Comparison of ENCODE assay signal across 8 cellular contexts in genomic region chr17:74757502-74757901, GRCh38. TPM values are rescaled to one million over a fixed set of nuclear protein-coding genes. Genes with fewer than 3 reads are reported as not detected.
DNase-seq lines count a peak whose midpoint lies in the region; ATAC-seq and TF ChIP-seq lines count a peak whose summit lies in the region.

No MANE protein-coding gene starts in this region.

- ATAC-seq in GM23338 (no peak), gastroesophageal sphincter (no peak), HG02678 (IDR thresholded peaks at IDR 0.05; ENCODE audit: unreplicated experiment) (no peak), HG02759 (IDR thresholded peaks at IDR 0.05; ENCODE audit: unreplicated experiment) (no peak)

- H2AFZ ChIP-seq in GM23338: no peak overlapping the region

- DNase-seq in GM23338 (ENCODE audit: low spot score) (no peak), RWPE1 (ENCODE audit: low spot score) (no peak), retinal pigment epithelial cell (ENCODE audit: low read depth) (no peak), H7 (no peak)
- no peak for DNase-seq in stimulated activated naive CD4-positive, alpha-beta T cell treated with Interleukin-2 at 50 U/mL for 16 hours (lab: John Stamatoyannopoulos, UW)

- H4K20me1 ChIP-seq in GM23338 (replicated peaks; ENCODE audit: insufficient read depth): peaks cover 55% of the 10 kb centered on the region

- no peaks in the 10 kb centered on the region for H3F3A ChIP-seq in GM23338 (replicated peaks; ENCODE audit: low read depth)

- no peaks in the 10 kb centered on the region for H3K9me2 ChIP-seq in GM23338 (ENCODE audit: insufficient read depth)

- no peak overlapping the region; the same call in 1 of the 2 replicates for H3K27ac Mint-ChIP-seq in GM23338

- H3K4me1 ChIP-seq in GM23338 (ENCODE audit: insufficient read depth): peaks cover 41% of the 10 kb centered on the region
- H3K4me1 ChIP-seq in gastroesophageal sphincter: peaks cover 0 to 54% (median 24%) of the 10 kb centered on the region in 3 donors

- H3K9me3 ChIP-seq in gastroesophageal sphincter: no peaks in the 10 kb centered on the region

- CTCF ChIA-PET in RWPE1 (lab: Yijun Ruan, JAX): interaction anchor here (4.4 to 5.5 kb wide), 2 partner anchors 12 to 13 kb away, joined by 36 to 41 read pairs; no protein-coding TSS in a partner anchor

- peaks cover 5% of the 10 kb centered on the region; the same call in 2 of the 3 replicates for H3K36me3 Mint-ChIP-seq in GM23338 (ENCODE audit: low read depth)

- no peaks in the 10 kb centered on the region for H3K36me3 ChIP-seq in GM23338 (ENCODE audit: insufficient read depth)
- peaks cover 0 to 3% of the 10 kb centered on the region in 2 donors for H3K36me3 ChIP-seq in gastroesophageal sphincter
- no peaks in the 10 kb centered on the region; the same call in 1 of the 2 replicates for H3K36me3 ChIP-seq in H7 (replicated peaks; ENCODE audit: control insufficient read depth, insufficient read depth, low read length)

- POLR2A ChIA-PET in RWPE1 (lab: Yijun Ruan, JAX; ENCODE audit: low non-redundant PET): interaction anchor here (1.8 kb wide), 1 partner anchor 8 kb away, joined by 8 read pairs; no protein-coding TSS in a partner anchor

- 0 out of 2 replicates have a peak overlapping the region, but pooled peaks have one; percentile 26 for H3K4me2 ChIP-seq in GM23338

- WGBS in gastroesophageal sphincter (ENCODE audit: low coverage in 1 of 2), 2 donors: no CpG with 5 or more reads among the region's 3 CpGs

- H3K27me3 Mint-ChIP-seq in GM23338 (ENCODE audit: insufficient read depth, low read depth, poor library complexity): peaks cover 17% of the 10 kb centered on the region

- H3K4me1 Mint-ChIP-seq in GM23338: peaks cover 54% of the 10 kb centered on the region

- TF ChIP-seq POLR2A in gastroesophageal sphincter (IDR thresholded peaks at IDR 0.05): no peak

- TF ChIP-seq CTCF in GM23338 (conservative IDR thresholded peaks at IDR 0.05; ENCODE audit: low read depth in 2 of 2): no peak
- no peak for TF ChIP-seq CTCF in RWPE1 (conservative IDR thresholded peaks at IDR 0.05; ENCODE audit: low read depth)
- no peak for TF ChIP-seq CTCF in gastroesophageal sphincter (IDR thresholded peaks at IDR 0.05)
- TF ChIP-seq CTCF in retinal pigment epithelial cell (conservative IDR thresholded peaks at IDR 0.05; ENCODE audit: low read depth, low read length): no peak

- H3K4me3 Mint-ChIP-seq in GM23338: no peak overlapping the region

- TF ChIP-seq EP300 in gastroesophageal sphincter (IDR thresholded peaks at IDR 0.05): no peak

- H3K79me2 ChIP-seq in GM23338 (replicated peaks; ENCODE audit: insufficient read depth): peaks cover 84% of the 10 kb centered on the region

- no peak overlapping the region for H3K4me3 ChIP-seq in GM23338
- H3K4me3 ChIP-seq in gastroesophageal sphincter: no peak overlapping the region
- peak overlapping the region; percentile 3 for H3K4me3 ChIP-seq in retinal pigment epithelial cell (ENCODE audit: low read length)
- H3K4me3 ChIP-seq in H7 (ENCODE audit: insufficient read depth, low read depth, low read length): no peak overlapping the region

- H3K27ac ChIP-seq in GM23338 (ENCODE audit: low read depth): no peak overlapping the region
- peak overlapping the region; percentile 100 for H3K27ac ChIP-seq in RWPE1
- peak overlapping the region in 3 of 4 donors; percentile 17 to 56 (median 22) for H3K27ac ChIP-seq in gastroesophageal sphincter

- no peaks in the 10 kb centered on the region for H3K27me3 ChIP-seq in GM23338 (ENCODE audit: insufficient read depth)
- peaks cover 4% of the 10 kb centered on the region for H3K27me3 ChIP-seq in gastroesophageal sphincter
- no peaks in the 10 kb centered on the region for H3K27me3 ChIP-seq in H7 (ENCODE audit: control insufficient read depth, insufficient read depth, low read length)

- H3K9me3 Mint-ChIP-seq in GM23338: no peaks in the 10 kb centered on the region

TF ChIP-seq in GM23338, 12 proteins besides CTCF, POLR2A, EP300 and RAD21:
- TF ChIP-seq EZH2phosphoT487 (IDR thresholded peaks at IDR 0.05; ENCODE audit: unreplicated experiment) (no peak), STAT1 (IDR thresholded peaks at IDR 0.05; ENCODE audit: unreplicated experiment) (no peak), REST (IDR thresholded peaks at IDR 0.05; ENCODE audit: unreplicated experiment) (no peak), JUNB (IDR thresholded peaks at IDR 0.05; ENCODE audit: unreplicated experiment) (no peak), POLR2AphosphoS5 (IDR thresholded peaks at IDR 0.05; ENCODE audit: low read depth) (no peak), NANOG (IDR thresholded peaks at IDR 0.05; ENCODE audit: borderline replicate concordance) (no peak), ZNF114 (CRISPR knock-in tag; IDR thresholded peaks at IDR 0.05) (no peak), ZNF331 (CRISPR knock-in tag; IDR thresholded peaks at IDR 0.05; ENCODE audit: low read depth) (no peak), ETS1 (IDR thresholded peaks at IDR 0.05) (no peak)

RNA-seq across cellular contexts. Expression of gene NHERF1, which starts 9.1 kb away (rescaled TPM):
- 85.8 and 100 TPM in 2 replicates for total RNA-seq in GM23338 (2014; rRNA removed; shearing (Covaris generic))
- 48.8 and 49.3 TPM in 2 replicates for polyA plus RNA-seq in GM23338 (2016; fragmentation: Nextera tagmentation; extraction: Ambion mirVana)
- total RNA-seq in gastroesophageal sphincter: 10 to 100 TPM; 10.3 to 25.7 (median 19.9) TPM
- 63.1 and 79.1 TPM in 2 replicates for total RNA-seq in H7 (2014; rRNA removed; shearing (Covaris generic))

RNA-seq across cellular contexts. Expression of gene NAT9, which starts 18.6 kb away (rescaled TPM):
- total RNA-seq in GM23338 (2014; rRNA removed; shearing (Covaris generic)): 37.5 and 62.1 TPM in 2 replicates
- polyA plus RNA-seq in GM23338 (2016; fragmentation: Nextera tagmentation; extraction: Ambion mirVana): 30.7 and 37.3 TPM in 2 replicates
- 10 to 100 TPM; 21.7 to 34.7 (median 26.3) TPM for total RNA-seq in gastroesophageal sphincter
- total RNA-seq in H7 (2014; rRNA removed; shearing (Covaris generic)): 47.9 and 73.3 TPM in 2 replicates

RNA-seq across cellular contexts. Expression of gene RAB37, which starts 20.4 kb away (rescaled TPM):
- total RNA-seq in GM23338 (2014; rRNA removed; shearing (Covaris generic)): 3.4 and 5.2 TPM in 2 replicates
- polyA plus RNA-seq in GM23338 (2016; fragmentation: Nextera tagmentation; extraction: Ambion mirVana): 3.3 and 3.6 TPM in 2 replicates
- total RNA-seq in gastroesophageal sphincter: 1 to 10 TPM; 1.2 to 5.1 (median 2.0) TPM
- 2.5 and 3.5 TPM in 2 replicates for total RNA-seq in H7 (2014; rRNA removed; shearing (Covaris generic))

RNA-seq across cellular contexts. Expression of gene CD300LF, which starts 44.8 kb away (rescaled TPM):
- total RNA-seq in GM23338 (2014; rRNA removed; shearing (Covaris generic)): not detected in 2 replicates
- polyA plus RNA-seq in GM23338 (2016; fragmentation: Nextera tagmentation; extraction: Ambion mirVana): not detected in 2 replicates
- total RNA-seq in gastroesophageal sphincter: under 1 TPM in 1 of 4 donors, not detected in 3; 0.27 TPM
- not detected in 2 replicates for total RNA-seq in H7 (2014; rRNA removed; shearing (Covaris generic))
